8 cellular contexts compared by ENCODE assay signal in the genomic region with DNA sequence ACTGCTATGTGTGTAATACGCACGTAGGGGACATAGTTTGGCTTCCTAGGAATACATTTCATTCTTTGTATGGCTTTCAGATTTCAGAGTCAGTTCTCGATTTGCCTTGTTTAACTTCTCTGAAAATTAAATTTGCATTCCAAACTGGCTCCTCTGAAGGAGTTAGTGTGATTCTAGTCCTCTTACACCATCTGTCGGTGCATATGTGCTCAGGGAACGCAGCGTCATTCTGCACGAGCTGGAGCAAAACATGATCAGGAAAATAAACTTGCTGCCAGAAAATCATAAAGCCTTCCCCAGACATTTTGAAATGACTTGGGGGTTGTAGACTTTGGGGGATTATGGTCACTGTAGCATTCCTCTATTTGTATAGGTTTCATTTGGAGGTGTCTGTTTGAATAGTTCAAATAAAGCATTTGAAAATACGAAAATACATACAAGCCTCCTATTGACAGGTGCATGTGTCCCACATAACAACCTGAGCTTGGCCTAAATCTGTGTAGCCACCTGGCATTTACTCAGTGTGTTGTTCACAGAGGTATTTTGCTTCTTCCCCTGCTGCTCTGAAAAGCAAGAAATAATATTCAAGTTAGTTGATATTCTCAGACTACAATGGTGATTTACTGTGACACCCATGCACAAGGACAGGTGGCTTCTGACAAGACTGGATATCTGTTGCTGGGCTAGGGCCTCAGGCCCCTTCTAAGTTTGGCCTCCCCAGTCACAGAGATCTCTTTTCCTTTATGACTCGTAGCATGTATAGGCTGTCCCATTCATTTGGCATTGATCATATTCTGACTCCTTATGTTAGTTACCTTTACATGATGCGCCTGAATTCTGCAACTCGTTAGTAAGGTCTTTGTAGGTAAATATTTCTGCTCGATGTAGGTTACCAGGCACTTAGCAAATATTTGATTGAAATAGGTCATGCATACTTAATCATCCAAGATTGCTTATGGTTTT.
DNase-seq lines count a peak whose midpoint lies in the region; TF ChIP-seq lines count a peak whose summit lies in the region.

No MANE protein-coding gene starts in this region.

- H3K9ac ChIP-seq in neural cell (ENCODE audit: low read length): no peak overlapping the region

- H3K4me2 ChIP-seq in DOHH2 (ENCODE audit: low read length): peak overlapping the region; percentile 83
- no peak overlapping the region for H3K4me2 ChIP-seq in neural cell (ENCODE audit: low read length)

- no peak overlapping the region for H2AFZ ChIP-seq in neural cell (ENCODE audit: low read depth, low read length)

- H3K27ac ChIP-seq in DOHH2 (ENCODE audit: low read depth, low read length) (peak overlapping the region; percentile 83), neural cell (ENCODE audit: low read length) (no peak overlapping the region)

- peaks cover 80% of the 10 kb centered on the region for H3K79me2 ChIP-seq in DOHH2 (ENCODE audit: control insufficient read depth, low read length)
- H3K79me2 ChIP-seq in neural cell (replicated peaks; ENCODE audit: insufficient read depth, low read length): no peaks in the 10 kb centered on the region

- no peak for TF ChIP-seq EP300 in neural cell (conservative IDR thresholded peaks at IDR 0.05; ENCODE audit: poor library complexity, severe bottlenecking)

- H3F3A ChIP-seq in DOHH2 (ENCODE audit: control insufficient read depth, insufficient read depth): peaks cover 39% of the 10 kb centered on the region
- H3F3A ChIP-seq in neural cell (ENCODE audit: insufficient read depth, low read length, poor library complexity, severe bottlenecking): no peaks in the 10 kb centered on the region

- DNase-seq in NCI-H446 treated with DMSO at 0.1 percent for 48 hours (lab: John Stamatoyannopoulos, UW) (peak; percentile 83), dedifferentiated amniotic fluid mesenchymal stem cell (ENCODE audit: extremely low spot score) (peak; percentile 42), ACHN (no peak), HuH-7 (ENCODE audit: low spot score) (no peak)
- no peak for DNase-seq in effector CD8-positive, alpha-beta T cell (lab: John Stamatoyannopoulos, UW)
- DNase-seq in activated CD4-positive, alpha-beta T cell treated with anti-CD3 and anti-CD28 coated beads, Interleukin-2, amount 50 U/mL, for 4 hours: no peak

- H3K36me3 ChIP-seq in DOHH2 (ENCODE audit: control insufficient read depth, low read length) (peaks cover 95% of the 10 kb centered on the region), neural cell (ENCODE audit: insufficient read depth, low read length) (no peaks in the 10 kb centered on the region)

- H4K20me1 ChIP-seq in DOHH2 (ENCODE audit: control insufficient read depth, insufficient read depth, low read depth, low read length) (no peaks in the 10 kb centered on the region), neural cell (ENCODE audit: insufficient read depth) (no peaks in the 10 kb centered on the region)

- in situ Hi-C loops in ACHN (cut with HindIII; ENCODE audit: low pct_ligation_motif_present, low pct_unique_long_range_greater_than_20kb, low sequenced_read_pairs): no loop called here

- H3K4me3 ChIP-seq in DOHH2 (ENCODE audit: low read length) (peak overlapping the region; percentile 2; the same call in 1 of the 2 replicates), neural cell (ENCODE audit: low read length) (no peak overlapping the region)

- H3K9me2 ChIP-seq in DOHH2 (replicated peaks; ENCODE audit: control insufficient read depth, low read length) (no peaks in the 10 kb centered on the region), neural cell (ENCODE audit: insufficient read depth, low read length) (no peaks in the 10 kb centered on the region)

- H3K27me3 ChIP-seq in DOHH2 (ENCODE audit: control insufficient read depth, low read length) (no peaks in the 10 kb centered on the region), neural cell (ENCODE audit: insufficient read depth, low read depth, low read length) (no peaks in the 10 kb centered on the region)

- TF ChIP-seq CTCF in DOHH2 (IDR thresholded peaks at IDR 0.05; ENCODE audit: low read depth, low read length, poor library complexity, severe bottlenecking): peak; percentile 39
- TF ChIP-seq CTCF in neural cell (IDR thresholded peaks at IDR 0.05; ENCODE audit: poor library complexity, severe bottlenecking): no peak

- peak; percentile 27 for TF ChIP-seq RAD21 in neural cell (conservative IDR thresholded peaks at IDR 0.05)

- peaks cover 86% of the 10 kb centered on the region for H3K4me1 ChIP-seq in DOHH2 (ENCODE audit: control insufficient read depth, low read length)

- no peaks in the 10 kb centered on the region for H3K9me3 ChIP-seq in DOHH2 (ENCODE audit: control insufficient read depth, insufficient read depth, low read length)
- no peaks in the 10 kb centered on the region for H3K9me3 ChIP-seq in neural cell (ENCODE audit: low read length)

TF ChIP-seq in neural cell, 6 proteins besides CTCF, POLR2A, EP300 and RAD21:
- TF ChIP-seq POLR2AphosphoS5 (IDR thresholded peaks at IDR 0.05): no peak
- TF ChIP-seq SMC3 (conservative IDR thresholded peaks at IDR 0.05; ENCODE audit: poor library complexity): no peak
- no peak for TF ChIP-seq MXI1 (conservative IDR thresholded peaks at IDR 0.05; ENCODE audit: poor library complexity, severe bottlenecking)
- TF ChIP-seq EZH2 (IDR thresholded peaks at IDR 0.05; ENCODE audit: borderline replicate concordance, insufficient read depth, low read length, poor library complexity, severe bottlenecking): no peak
- no peak for TF ChIP-seq TAF1 (IDR thresholded peaks at IDR 0.05; ENCODE audit: low read depth)
- TF ChIP-seq, protein P1, sequence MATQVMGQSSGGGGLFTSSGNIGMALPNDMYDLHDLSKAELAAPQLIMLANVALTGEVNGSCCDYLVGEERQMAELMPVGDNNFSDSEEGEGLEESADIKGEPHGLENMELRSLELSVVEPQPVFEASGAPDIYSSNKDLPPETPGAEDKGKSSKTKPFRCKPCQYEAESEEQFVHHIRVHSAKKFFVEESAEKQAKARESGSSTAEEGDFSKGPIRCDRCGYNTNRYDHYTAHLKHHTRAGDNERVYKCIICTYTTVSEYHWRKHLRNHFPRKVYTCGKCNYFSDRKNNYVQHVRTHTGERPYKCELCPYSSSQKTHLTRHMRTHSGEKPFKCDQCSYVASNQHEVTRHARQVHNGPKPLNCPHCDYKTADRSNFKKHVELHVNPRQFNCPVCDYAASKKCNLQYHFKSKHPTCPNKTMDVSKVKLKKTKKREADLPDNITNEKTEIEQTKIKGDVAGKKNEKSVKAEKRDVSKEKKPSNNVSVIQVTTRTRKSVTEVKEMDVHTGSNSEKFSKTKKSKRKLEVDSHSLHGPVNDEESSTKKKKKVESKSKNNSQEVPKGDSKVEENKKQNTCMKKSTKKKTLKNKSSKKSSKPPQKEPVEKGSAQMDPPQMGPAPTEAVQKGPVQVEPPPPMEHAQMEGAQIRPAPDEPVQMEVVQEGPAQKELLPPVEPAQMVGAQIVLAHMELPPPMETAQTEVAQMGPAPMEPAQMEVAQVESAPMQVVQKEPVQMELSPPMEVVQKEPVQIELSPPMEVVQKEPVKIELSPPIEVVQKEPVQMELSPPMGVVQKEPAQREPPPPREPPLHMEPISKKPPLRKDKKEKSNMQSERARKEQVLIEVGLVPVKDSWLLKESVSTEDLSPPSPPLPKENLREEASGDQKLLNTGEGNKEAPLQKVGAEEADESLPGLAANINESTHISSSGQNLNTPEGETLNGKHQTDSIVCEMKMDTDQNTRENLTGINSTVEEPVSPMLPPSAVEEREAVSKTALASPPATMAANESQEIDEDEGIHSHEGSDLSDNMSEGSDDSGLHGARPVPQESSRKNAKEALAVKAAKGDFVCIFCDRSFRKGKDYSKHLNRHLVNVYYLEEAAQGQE (IDR thresholded peaks at IDR 0.05; ENCODE audit: borderline replicate concordance): no peak

Comparison
In these comparisons a context has a peak if more than half of its experiments do, and no peak if none do; other contexts are left out.
1. DNase-seq: peak in NCI-H446 treated with DMSO at 0.1 percent for 48 hours (single experiment) and dedifferentiated amniotic fluid mesenchymal stem cell (single experiment); none in ACHN (single experiment), effector CD8-positive, alpha-beta T cell (single experiment), activated CD4-positive, alpha-beta T cell treated with anti-CD3 and anti-CD28 coated beads, Interleukin-2, amount 50 U/mL, for 4 hours (0 of 2) and HuH-7 (single experiment).